In genomic region chr7:84216477-84216876, GRCh38 we compare ENCODE assay signal across 15 cellular contexts. TPM values are rescaled to one million over a fixed set of nuclear protein-coding genes. Genes with fewer than 3 reads are reported as not detected.
"Had no signal": no experiment of that assay in that cellular context is flagged by ENCODE, and none has a peak within 500 bp of the region (broad histone marks: within the 10 kb centered on the region; RNA-seq: fewer than 3 reads in every experiment).

No MANE protein-coding gene starts in this region.

- H3K9me3 ChIP-seq: ovary had no signal

- H3K36me3 Mint-ChIP-seq: memory B cell had no signal

- H3K4me1 Mint-ChIP-seq: activated B cell treated with CpG ODN at 0.5 μM for 24 hours; activated CD4-positive, alpha-beta T cell treated with anti-CD3 and anti-CD28 coated beads, Interleukin-2, amount 10 ng/mL, durations not matched to agents 7 days and 5 days; immature natural killer cell; memory B cell; T-helper 17 cell had no signal

- H3K27ac ChIP-seq: adrenal gland, ovary had no signal

- H3K4me1 ChIP-seq: adrenal gland had no signal

- H3K27ac Mint-ChIP-seq: activated B cell treated with CpG ODN at 0.5 μM for 24 hours; activated CD4-positive, alpha-beta T cell treated with anti-CD3 and anti-CD28 coated beads, Interleukin-2, amount 10 ng/mL, durations not matched to agents 7 days and 5 days; activated naive CD4-positive, alpha-beta T cell treated with anti-CD3 and anti-CD28 coated beads for 36 hours; dendritic cell treated with granulocyte-macrophage colony-stimulating factor and Interleukin-4, amounts not matched to agents 40 ng/mL and 50 ng/mL, for 4 days; effector memory CD8-positive, alpha-beta T cell; immature natural killer cell; memory B cell; T-helper 17 cell had no signal

- DNase-seq: activated B cell treated with CpG ODN at 0.5 μM for 24 hours; activated CD4-positive, alpha-beta T cell treated with anti-CD3 and anti-CD28 coated beads, Interleukin-2, amount 10 ng/mL, durations not matched to agents 7 days and 5 days; activated CD8-positive, alpha-beta memory T cell treated with anti-CD3 and anti-CD28 coated beads for 24 hours; activated naive CD4-positive, alpha-beta T cell treated with anti-CD3 and anti-CD28 coated beads for 36 hours; adrenal gland; effector memory CD8-positive, alpha-beta T cell; glutamatergic neuron; immature natural killer cell; ovary; stimulated activated CD4-positive, alpha-beta T cell treated with anti-CD3 and anti-CD28 coated beads, Interleukin-15, amount 100 ng/mL, for 24 hours; stimulated activated CD4-positive, alpha-beta T cell treated with anti-CD3 and anti-CD28 coated beads, Interleukin-4, amount 100 ng/mL, for 4 hours; T-helper 17 cell had no signal

- H3K27me3 ChIP-seq: adrenal gland, ovary had no signal

- ATAC-seq: effector memory CD8-positive, alpha-beta T cell; left lobe of liver; T-helper 17 cell had no signal

- H3K9me3 Mint-ChIP-seq: activated naive CD4-positive, alpha-beta T cell treated with anti-CD3 and anti-CD28 coated beads for 36 hours; dendritic cell treated with granulocyte-macrophage colony-stimulating factor and Interleukin-4, amounts not matched to agents 40 ng/mL and 50 ng/mL, for 4 days had no signal

- H3K4me3 Mint-ChIP-seq: activated B cell treated with CpG ODN at 0.5 μM for 24 hours; activated CD4-positive, alpha-beta T cell treated with anti-CD3 and anti-CD28 coated beads, Interleukin-2, amount 10 ng/mL, durations not matched to agents 7 days and 5 days; activated naive CD4-positive, alpha-beta T cell treated with anti-CD3 and anti-CD28 coated beads for 36 hours; dendritic cell treated with granulocyte-macrophage colony-stimulating factor and Interleukin-4, amounts not matched to agents 40 ng/mL and 50 ng/mL, for 4 days; effector memory CD8-positive, alpha-beta T cell; immature natural killer cell; memory B cell; T-helper 17 cell had no signal

- H3K36me3 ChIP-seq: adrenal gland, ovary had no signal

- H3K27me3 Mint-ChIP-seq: activated B cell treated with CpG ODN at 0.5 μM for 24 hours; activated CD4-positive, alpha-beta T cell treated with anti-CD3 and anti-CD28 coated beads, Interleukin-2, amount 10 ng/mL, durations not matched to agents 7 days and 5 days; dendritic cell treated with granulocyte-macrophage colony-stimulating factor and Interleukin-4, amounts not matched to agents 40 ng/mL and 50 ng/mL, for 4 days; effector memory CD8-positive, alpha-beta T cell; memory B cell; T-helper 17 cell had no signal

- H3K4me3 ChIP-seq: adrenal gland, ovary had no signal

RNA-seq across cellular contexts. Expression of gene SEMA3A, which starts 21.9 kb away (rescaled TPM):
- total RNA-seq: activated B cell treated with CpG ODN at 0.5 μM for 24 hours, T-helper 17 cell had no signal
